ENCODE assay signal across 17 cellular contexts in genomic region chr16:86229283-86229682, GRCh38.
A peak's percentile ranks its signal among the peaks of the same experiment; 100 is the strongest.
DNase-seq lines count a peak whose midpoint lies in the region; ATAC-seq and TF ChIP-seq lines count a peak whose summit lies in the region.
"Had no signal": no experiment of that assay in that cellular context is flagged by ENCODE, and none has a peak within 500 bp of the region (broad histone marks: within the 10 kb centered on the region; RNA-seq: fewer than 3 reads in every experiment).

No MANE protein-coding gene starts in this region.

- peak; percentile 49 for DNase-seq in natural killer cell treated with Interleukin-12 subunit alpha and Interleukin-12 subunit beta and Interleukin-15 and Interleukin-18, amount 100 ng/mL, for 72 hours (ENCODE audit: low spot score)
- no peak for DNase-seq in natural killer cell
- DNase-seq in sciatic nerve (ENCODE audit: low spot score), result peak; percentile 12
- no peak for DNase-seq in H9
- no peak for DNase-seq in NCI-H2029 treated with DMSO at 0.1 percent for 48 hours (lab: John Stamatoyannopoulos, UW)
- DNase-seq: AML-193; Calu3; CD8-positive, alpha-beta T cell; DMS79 treated with DMSO at 0.1 percent for 48 hours; GF-D8 had no signal

- no peak overlapping the region for H3T11ph ChIP-seq in H9 (ENCODE audit: low read length)

- H2BK12ac ChIP-seq in H9 (ENCODE audit: insufficient read length, low read depth, low read length), result no peak overlapping the region

- H2BK15ac ChIP-seq in H9 (ENCODE audit: low read depth, low read length), result no peak overlapping the region

- intact Hi-C loops in natural killer cell (cut with micrococcal nuclease) (no loop called here), sciatic nerve (cut with DNase I) (no loop called here)

- no CpG with 5 or more reads among the region's 2 CpGs for WGBS in H9 (ENCODE audit: extremely low coverage, insufficient read length, low lambda C conversion rate)

- H3K27ac Mint-ChIP-seq in natural killer cell treated with Interleukin-12 subunit alpha and Interleukin-12 subunit beta and Interleukin-15 and Interleukin-18, amount 100 ng/mL, for 72 hours, result no peak overlapping the region
- H3K27ac Mint-ChIP-seq in natural killer cell, result no peak overlapping the region
- H3K27ac Mint-ChIP-seq in H9, result no peak overlapping the region
- H3K27ac Mint-ChIP-seq: B cell; CD4-positive, alpha-beta T cell; CD8-positive, alpha-beta T cell had no signal

- no peaks in the 10 kb centered on the region for H3K9me3 ChIP-seq in H9 (ENCODE audit: control insufficient read depth, low read depth, low read length)
- H3K9me3 ChIP-seq: Caco-2 had no signal

- H2BK120ac ChIP-seq in H9 (ENCODE audit: low read depth, low read length, poor library complexity, severe bottlenecking), result no peak overlapping the region

- no peaks in the 10 kb centered on the region for H3K4me1 ChIP-seq in H9 (ENCODE audit: insufficient read depth, low read length)
- H3K4me1 ChIP-seq: A549; BLaER1 treated with 17β-estradiol and CSF1 and Interleukin-3, amounts not matched to agents 10 nM and 100 nM; Caco-2 had no signal

- H3K18ac ChIP-seq in H9 (ENCODE audit: insufficient read length, low read depth, low read length), result no peak overlapping the region

- H2AK5ac ChIP-seq in H9 (ENCODE audit: insufficient read length, low read length), result no peak overlapping the region

- H3K27me3 ChIP-seq in H9 (ENCODE audit: insufficient read depth, low read length), result no peaks in the 10 kb centered on the region

- no peaks in the 10 kb centered on the region for H4K20me1 ChIP-seq in H9 (ENCODE audit: control insufficient read depth, insufficient read depth, insufficient read length)
- H4K20me1 ChIP-seq: BLaER1 treated with 17β-estradiol and CSF1 and Interleukin-3, amounts not matched to agents 10 nM and 100 nM had no signal

- H3K4me1 Mint-ChIP-seq in natural killer cell treated with Interleukin-12 subunit alpha and Interleukin-12 subunit beta and Interleukin-15 and Interleukin-18, amount 100 ng/mL, for 72 hours (ENCODE audit: low read depth in 2 of 2), result peaks cover 0 to 2% of the 10 kb centered on the region in 2 donors
- H3K4me1 Mint-ChIP-seq in natural killer cell (no peaks in the 10 kb centered on the region), H9 (peaks cover 0 to 9% of the 10 kb centered on the region in 2 experiments; a peak in 2 of 4 replicates)
- H3K4me1 Mint-ChIP-seq: B cell had no signal

- H4K8ac ChIP-seq in H9 (replicated peaks; ENCODE audit: insufficient read length, low read depth, low read length), result no peak overlapping the region

- no peak overlapping the region for H2BK5ac ChIP-seq in H9 (ENCODE audit: insufficient read length, low read length)

- no peak overlapping the region for H2AFZ ChIP-seq in H9 (ENCODE audit: low read length)

- H3K23ac ChIP-seq in H9 (ENCODE audit: insufficient read length, low read depth, low read length), result no peak overlapping the region

- H2BK20ac ChIP-seq in H9 (ENCODE audit: low read depth, low read length, poor library complexity, severe bottlenecking), result no peak overlapping the region

- no peak overlapping the region for H3K27ac ChIP-seq in H9 (ENCODE audit: insufficient read length, low read depth, low read length)
- H3K27ac ChIP-seq: 22Rv1; A549; BLaER1 treated with 17β-estradiol and CSF1 and Interleukin-3, amounts not matched to agents 10 nM and 100 nM; C4-2B had no signal

- no peak overlapping the region for H4K5ac ChIP-seq in H9 (ENCODE audit: insufficient read length, low read depth, low read length)

- H3K4me2 ChIP-seq in H9 (ENCODE audit: insufficient read depth, insufficient read length, low read length), result no peak overlapping the region
- H3K4me2 ChIP-seq: A549; BLaER1 treated with 17β-estradiol and CSF1 and Interleukin-3, amounts not matched to agents 10 nM and 100 nM had no signal

- H3K14ac ChIP-seq in H9 (ENCODE audit: insufficient read depth, low read length), result no peak overlapping the region

- H4K91ac ChIP-seq in H9 (ENCODE audit: insufficient read length, low read depth, low read length), result no peak overlapping the region

- H3K79me2 ChIP-seq in H9 (ENCODE audit: insufficient read depth, low read length), result no peaks in the 10 kb centered on the region

- H3K27me3 Mint-ChIP-seq in natural killer cell treated with Interleukin-12 subunit alpha and Interleukin-12 subunit beta and Interleukin-15 and Interleukin-18, amount 100 ng/mL, for 72 hours, result peaks cover 8 to 15% of the 10 kb centered on the region in 2 donors
- H3K27me3 Mint-ChIP-seq in natural killer cell (ENCODE audit: low read depth in 2 of 2), result peaks cover 11 to 12% of the 10 kb centered on the region in 2 donors
- peaks cover 37% of the 10 kb centered on the region for H3K27me3 Mint-ChIP-seq in H9 (ENCODE audit: low read depth)

- no peaks in the 10 kb centered on the region for H3K79me1 ChIP-seq in H9 (ENCODE audit: insufficient read depth, low read depth, low read length, poor library complexity, severe bottlenecking)

- no peak overlapping the region for H3K4ac ChIP-seq in H9 (ENCODE audit: low read depth, low read length)

- TF ChIP-seq CTCF in natural killer cell (IDR thresholded peaks at IDR 0.05), result no peak
- no peak for TF ChIP-seq CTCF in H9 (conservative IDR thresholded peaks at IDR 0.05)

- H3K9ac ChIP-seq in H9 (ENCODE audit: extremely low read depth, insufficient read length, low read length), result no peak overlapping the region
- H3K9ac ChIP-seq: BLaER1 treated with 17β-estradiol and CSF1 and Interleukin-3, amounts not matched to agents 10 nM and 100 nM had no signal

- ATAC-seq in natural killer cell treated with Interleukin-12 subunit alpha and Interleukin-12 subunit beta and Interleukin-15 and Interleukin-18, amount 100 ng/mL, for 72 hours, result no peak
- ATAC-seq in natural killer cell, result no peak
- no peak for ATAC-seq in sciatic nerve
- ATAC-seq: A549; CD8-positive, alpha-beta T cell had no signal

- H3K36me3 Mint-ChIP-seq in natural killer cell treated with Interleukin-12 subunit alpha and Interleukin-12 subunit beta and Interleukin-15 and Interleukin-18, amount 100 ng/mL, for 72 hours, result no peaks in the 10 kb centered on the region
- no peaks in the 10 kb centered on the region for H3K36me3 Mint-ChIP-seq in natural killer cell
- peaks cover 4 to 6% (median 4%) of the 10 kb centered on the region in 3 experiments; a peak in 6 of 7 replicates for H3K36me3 Mint-ChIP-seq in H9 (ENCODE audit: insufficient read depth in 1 of 3, low read depth in 3 of 3)
- H3K36me3 Mint-ChIP-seq: CD8-positive, alpha-beta T cell had no signal

- no peak overlapping the region for H3K4me3 Mint-ChIP-seq in natural killer cell treated with Interleukin-12 subunit alpha and Interleukin-12 subunit beta and Interleukin-15 and Interleukin-18, amount 100 ng/mL, for 72 hours
- H3K4me3 Mint-ChIP-seq in natural killer cell, result no peak overlapping the region
- H3K4me3 Mint-ChIP-seq in H9, result no peak overlapping the region
- H3K4me3 Mint-ChIP-seq: B cell; CD4-positive, alpha-beta T cell; CD8-positive, alpha-beta T cell had no signal

- H3K9me3 Mint-ChIP-seq in natural killer cell treated with Interleukin-12 subunit alpha and Interleukin-12 subunit beta and Interleukin-15 and Interleukin-18, amount 100 ng/mL, for 72 hours, result no peaks in the 10 kb centered on the region
- H3K9me3 Mint-ChIP-seq in natural killer cell (peaks cover 0 to 3% of the 10 kb centered on the region in 2 donors), H9 (peaks cover 6 to 8% of the 10 kb centered on the region in 2 experiments)
- H3K9me3 Mint-ChIP-seq: CD4-positive, alpha-beta T cell had no signal

- H3K23me2 ChIP-seq in H9 (ENCODE audit: insufficient read length, low read depth, low read length, poor library complexity, severe bottlenecking), result no peaks in the 10 kb centered on the region

- H3K56ac ChIP-seq in H9 (ENCODE audit: insufficient read length, low read depth, low read length), result no peak overlapping the region

Comparison
In these comparisons a context has a peak if more than half of its experiments do, and no peak if none do; other contexts are left out.
1. DNase-seq: peak in natural killer cell treated with Interleukin-12 subunit alpha and Interleukin-12 subunit beta and Interleukin-15 and Interleukin-18, amount 100 ng/mL, for 72 hours (single experiment) and sciatic nerve (single experiment); none in natural killer cell (single experiment), H9 (single experiment) and NCI-H2029 treated with DMSO at 0.1 percent for 48 hours (single experiment).